Comparison of ENCODE assay signal across 12 cellular contexts in the genomic region with DNA sequence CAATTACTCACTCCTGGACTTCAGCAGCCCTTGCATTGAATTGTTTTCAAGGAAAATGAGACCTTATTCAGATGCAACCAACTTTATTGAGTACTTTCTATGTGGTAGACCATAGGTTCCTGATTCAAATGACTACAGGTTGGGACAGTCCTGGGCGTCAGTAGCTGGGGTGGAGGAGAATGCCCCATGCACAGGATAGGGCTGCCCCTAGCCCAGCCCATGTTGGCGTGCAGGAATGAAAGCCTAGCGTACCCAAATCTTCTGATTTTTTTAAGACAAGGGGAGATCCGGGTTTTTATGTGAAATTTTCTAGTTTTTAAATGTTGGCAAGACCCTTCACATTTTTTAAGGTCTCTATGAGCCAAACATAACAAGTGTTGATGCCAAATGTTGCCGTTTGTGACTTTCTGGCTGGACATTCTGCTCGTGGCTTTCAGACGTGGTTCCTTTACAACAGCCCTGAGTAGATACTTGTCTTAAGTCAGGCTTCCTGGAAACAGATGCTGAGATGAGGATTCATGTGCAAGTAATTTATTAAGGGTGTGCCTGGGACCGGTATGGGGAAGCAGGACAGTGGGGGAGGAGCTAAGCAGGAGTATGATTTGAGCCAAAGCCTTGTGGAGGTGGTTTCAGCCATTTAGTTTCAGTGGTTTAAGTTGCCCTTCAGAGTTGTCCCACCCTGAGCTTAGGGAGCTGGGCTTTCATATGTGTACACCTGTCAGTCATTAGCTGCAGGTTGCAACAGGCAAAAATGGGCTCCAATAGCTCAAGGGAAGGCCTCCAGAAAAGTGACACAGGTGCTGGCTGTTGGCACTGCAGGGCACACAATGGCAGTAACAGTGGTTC.
DNase-seq lines count a peak whose midpoint lies in the region; ATAC-seq, FAIRE-seq and TF ChIP-seq lines count a peak whose summit lies in the region.
"Had no signal": no experiment of that assay in that cellular context is flagged by ENCODE, and none has a peak within 500 bp of the region (broad histone marks: within the 10 kb centered on the region; RNA-seq: fewer than 3 reads in every experiment).

No MANE protein-coding gene starts in this region.

- H3K4me3 ChIP-seq in heart left ventricle = peak overlapping the region in 1 of 12 donors; percentile 9
- H3K4me3 ChIP-seq: BLaER1 treated with 17β-estradiol and CSF1 and Interleukin-3, amounts not matched to agents 10 nM and 100 nM; left lung had no signal

- H3K27me3 ChIP-seq in heart left ventricle = no peaks in the 10 kb centered on the region
- H3K27me3 ChIP-seq: BLaER1 treated with 17β-estradiol and CSF1 and Interleukin-3, amounts not matched to agents 10 nM and 100 nM; left lung had no signal

- no peaks in the 10 kb centered on the region for H3K9me3 Mint-ChIP-seq in activated CD4-positive, alpha-beta T cell treated with anti-CD3 and anti-CD28 coated beads for 36 hours (ENCODE audit: low read depth)
- H3K9me3 Mint-ChIP-seq: effector memory CD8-positive, alpha-beta T cell had no signal

- H3K36me3 Mint-ChIP-seq in activated CD4-positive, alpha-beta T cell treated with anti-CD3 and anti-CD28 coated beads for 36 hours (ENCODE audit: low read depth) = no peaks in the 10 kb centered on the region

- peaks cover 0 to 32% (median 2%) of the 10 kb centered on the region in 12 donors for H3K4me1 ChIP-seq in heart left ventricle
- H3K4me1 ChIP-seq: left lung had no signal

- H3K27ac Mint-ChIP-seq in activated CD4-positive, alpha-beta T cell treated with anti-CD3 and anti-CD28 coated beads for 36 hours = no peak overlapping the region
- H3K27ac Mint-ChIP-seq: effector memory CD8-positive, alpha-beta T cell had no signal

- FAIRE-seq in GM12892 (lab: Jason Lieb, UNC) = peak; percentile 33

- no peak overlapping the region for H3K4me3 Mint-ChIP-seq in activated CD4-positive, alpha-beta T cell treated with anti-CD3 and anti-CD28 coated beads for 36 hours
- H3K4me3 Mint-ChIP-seq: effector memory CD8-positive, alpha-beta T cell had no signal

- 48 to 56% (median 51%) methylated on average over 8 of the region's 8 CpGs for WGBS in heart left ventricle, 4 donors

- peak overlapping the region in 2 of 12 donors; percentile 48 to 49 for H3K27ac ChIP-seq in heart left ventricle
- H3K27ac ChIP-seq: BLaER1 treated with 17β-estradiol and CSF1 and Interleukin-3, amounts not matched to agents 10 nM and 100 nM; left lung had no signal

- POLR2A ChIA-PET in activated CD4-positive, alpha-beta T cell treated with anti-CD3 and anti-CD28 coated beads for 36 hours (lab: Charles Lee) = no interaction called here

- no peak for TF ChIP-seq CTCF in heart left ventricle (IDR thresholded peaks at IDR 0.05)

- TF ChIP-seq POLR2A in GM12892 (IDR thresholded peaks at IDR 0.05; ENCODE audit: low read depth, low read length) (no peak), heart left ventricle (IDR thresholded peaks at IDR 0.05) (no peak)

- CTCF ChIA-PET in activated CD4-positive, alpha-beta T cell treated with anti-CD3 and anti-CD28 coated beads for 36 hours (lab: Charles Lee) = no interaction called here

- no peaks in the 10 kb centered on the region for H3K4me1 Mint-ChIP-seq in activated CD4-positive, alpha-beta T cell treated with anti-CD3 and anti-CD28 coated beads for 36 hours

- H3K36me3 ChIP-seq in heart left ventricle = no peaks in the 10 kb centered on the region
- H3K36me3 ChIP-seq: BLaER1 treated with 17β-estradiol and CSF1 and Interleukin-3, amounts not matched to agents 10 nM and 100 nM; left lung had no signal

- H3K9me3 ChIP-seq in heart left ventricle = no peaks in the 10 kb centered on the region
- H3K9me3 ChIP-seq: BLaER1 treated with 17β-estradiol and CSF1 and Interleukin-3, amounts not matched to agents 10 nM and 100 nM; left lung had no signal

- ATAC-seq in GM21528 (IDR thresholded peaks at IDR 0.05; ENCODE audit: low FRiP score, unreplicated experiment) (peak; percentile 84), HG03520 (IDR thresholded peaks at IDR 0.05; ENCODE audit: unreplicated experiment) (peak; percentile 49), heart left ventricle (peak; percentile 55 to 70 (median 60)), HG03095 (IDR thresholded peaks at IDR 0.05; ENCODE audit: unreplicated experiment) (no peak)
- ATAC-seq in activated CD4-positive, alpha-beta T cell treated with anti-CD3 and anti-CD28 coated beads for 36 hours = no peak
- ATAC-seq: effector memory CD8-positive, alpha-beta T cell; left lung had no signal

- intact Hi-C loops in heart left ventricle (cut with DNase I) = loop anchor here in 1 of 10 donors (5.0 kb wide), 1 partner anchor 39 kb away; no protein-coding TSS in a partner anchor
- intact Hi-C loops in activated CD4-positive, alpha-beta T cell treated with anti-CD3 and anti-CD28 coated beads for 36 hours (cut with DNase I, micrococcal nuclease) = no loop called here

- H3K27me3 Mint-ChIP-seq in activated CD4-positive, alpha-beta T cell treated with anti-CD3 and anti-CD28 coated beads for 36 hours = peaks cover 2% of the 10 kb centered on the region

- DNase-seq in GM12892 (ENCODE audit: insufficient read length) = no peak
- DNase-seq in heart left ventricle = peak in 2 of 5 donors; percentile 10 to 18
- DNase-seq in NCI-H2081 treated with DMSO at 0.1 percent for 48 hours (lab: John Stamatoyannopoulos, UW) = no peak
- no peak for DNase-seq in activated CD4-positive, alpha-beta T cell treated with anti-CD3 and anti-CD28 coated beads for 36 hours
- no peak for DNase-seq in SW480 (ENCODE audit: low spot score)
- DNase-seq: effector memory CD8-positive, alpha-beta T cell; left lung; T1000 had no signal

Comparison
In these comparisons a context has a peak if more than half of its experiments do, and no peak if none do; other contexts are left out.
1. ATAC-seq: peak in GM21528 (single experiment), HG03520 (single experiment) and heart left ventricle (4 of 4); none in activated CD4-positive, alpha-beta T cell treated with anti-CD3 and anti-CD28 coated beads for 36 hours (single experiment) and HG03095 (single experiment).